In the genomic region with DNA sequence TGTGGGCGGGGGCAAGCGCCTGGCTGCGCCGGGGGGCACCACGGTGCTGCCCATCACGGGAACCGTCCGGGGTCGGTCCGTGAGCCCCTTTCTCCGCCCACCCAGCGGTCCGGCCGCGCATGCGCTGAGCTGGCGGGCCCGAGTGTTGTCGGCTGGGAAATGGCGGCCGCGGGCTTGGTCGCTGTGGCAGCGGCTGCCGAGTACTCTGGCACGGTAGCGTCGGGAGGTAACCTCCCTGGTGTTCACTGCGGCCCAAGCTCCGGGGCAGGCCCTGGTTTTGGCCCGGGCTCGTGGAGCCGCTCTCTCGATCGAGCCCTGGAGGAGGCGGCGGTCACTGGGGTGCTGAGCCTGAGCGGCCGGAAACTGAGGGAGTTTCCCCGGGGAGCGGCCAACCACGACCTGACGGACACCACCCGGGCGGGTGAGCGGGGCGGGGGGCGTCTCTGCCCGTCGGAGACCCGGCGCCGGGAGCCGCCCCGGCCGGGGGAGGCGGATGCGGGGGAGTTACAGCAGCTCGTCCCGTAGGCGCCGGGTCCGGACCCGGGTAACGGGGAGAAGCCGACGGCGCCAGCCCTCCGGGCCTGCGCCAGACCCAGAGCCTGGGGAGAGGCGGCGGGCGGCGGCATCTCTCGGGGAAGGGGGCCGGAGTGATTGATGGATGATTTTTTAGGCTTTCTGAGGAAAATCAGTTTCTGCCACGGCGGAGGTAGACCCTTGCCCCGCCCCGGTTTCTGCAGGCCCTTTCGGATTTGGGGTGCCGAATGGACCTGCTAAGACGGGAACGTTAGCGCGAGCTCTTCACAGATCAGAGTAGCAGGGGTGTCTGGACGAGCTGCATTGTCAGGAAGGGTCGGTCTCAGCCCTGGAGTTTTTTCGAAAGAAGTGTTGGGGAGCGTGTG, we compare ENCODE assay signal across 8 cellular contexts. TPM values are rescaled to one million over a fixed set of nuclear protein-coding genes. Genes with fewer than 3 reads are reported as not detected.
DNase-seq lines count a peak whose midpoint lies in the region; ATAC-seq and TF ChIP-seq lines count a peak whose summit lies in the region.

A gene (plus strand): TSS at position 135 of the 899 bp plus-strand sequence. CDS start 25 bp downstream, at position 160.

- no peaks in the 10 kb centered on the region for H3K36me3 ChIP-seq in hepatocyte (replicated peaks; ENCODE audit: insufficient read depth, low read depth)
- H3K36me3 ChIP-seq in aorta (ENCODE audit: control insufficient read depth in 1 of 2, insufficient read depth in 2 of 2, low read length in 1 of 2): no peaks in the 10 kb centered on the region

- peaks cover 51% of the 10 kb centered on the region for H3K79me2 ChIP-seq in hepatocyte

- DNase-seq in NCI-H1930 (lab: John Stamatoyannopoulos, UW) (peak; percentile 64 to 70), T1000 (lab: John Stamatoyannopoulos, UW) (peak; percentile 62), astrocyte of the cerebellum (ENCODE audit: low read depth) (peak; percentile 55), hepatocyte (ENCODE audit: low spot score) (peak; percentile 91), renal cortical epithelial cell (ENCODE audit: low read depth) (peak; percentile 27), aorta (peak; percentile 89 to 95)

- intact Hi-C loops in aorta (cut with DNase I): loop anchor here in 1 of 2 donors (5.0 kb wide), 1 partner anchor 39 kb away; no protein-coding TSS in a partner anchor

- peak; percentile 79 for ATAC-seq in GM18505 (IDR thresholded peaks at IDR 0.05; ENCODE audit: unreplicated experiment)
- peak; percentile 70 for ATAC-seq in HG02870 (IDR thresholded peaks at IDR 0.05; ENCODE audit: unreplicated experiment)
- peak; percentile 94 for ATAC-seq in aorta (ENCODE audit: low FRiP score)

- peaks cover 13% of the 10 kb centered on the region for H4K20me1 ChIP-seq in hepatocyte (ENCODE audit: insufficient read depth, poor library complexity, severe bottlenecking)

- H3K9me3 ChIP-seq in hepatocyte (ENCODE audit: low read depth) (no peaks in the 10 kb centered on the region), aorta (ENCODE audit: control insufficient read depth, low read length) (no peaks in the 10 kb centered on the region)

- no peak for TF ChIP-seq CTCF in astrocyte of the cerebellum (IDR thresholded peaks at IDR 0.05; ENCODE audit: low read depth, low read length, missing control alignments)
- no peak for TF ChIP-seq CTCF in hepatocyte (IDR thresholded peaks at IDR 0.05; ENCODE audit: poor library complexity)

- 1% methylated on average over 64 of the region's 90 CpGs for WGBS in hepatocyte (ENCODE audit: low lambda C conversion rate, missing lambda C conversion rate)
- 0 to 1% methylated on average over 69 to 90 of the region's 90 CpGs for WGBS in aorta, 2 donors

- peak within 1 kb of the TSS; percentile 91 for H3K4me3 ChIP-seq in astrocyte of the cerebellum (ENCODE audit: low read depth, low read length)
- peak within 1 kb of the TSS; percentile 89 for H3K4me3 ChIP-seq in hepatocyte
- H3K4me3 ChIP-seq in aorta (ENCODE audit: low read length in 2 of 2): peak within 1 kb of the TSS; percentile 77 to 87

- TF ChIP-seq POLR2A in GM18505 (IDR thresholded peaks at IDR 0.05; ENCODE audit: borderline replicate concordance, extremely low read depth, insufficient read depth, insufficient read length): peak; percentile 96

- in situ Hi-C loops in astrocyte of the cerebellum (cut with HindIII; ENCODE audit: low sequenced_read_pairs): no loop called here

- H3K4me1 ChIP-seq in hepatocyte (ENCODE audit: insufficient read depth) (peaks cover 8% of the 10 kb centered on the region), aorta (ENCODE audit: control insufficient read depth in 1 of 2, insufficient read depth in 2 of 2, low read length in 2 of 2) (peaks cover 0 to 5% of the 10 kb centered on the region in 2 donors)

- H3K27ac ChIP-seq in hepatocyte: peak within 1 kb of the TSS; percentile 99
- peak within 1 kb of the TSS; percentile 29 to 97 for H3K27ac ChIP-seq in aorta (ENCODE audit: low read depth in 1 of 2, low read length in 2 of 2)

- H3K4me2 ChIP-seq in hepatocyte: peak within 1 kb of the TSS; percentile 75

- H3K27me3 ChIP-seq in hepatocyte: no peaks in the 10 kb centered on the region
- H3K27me3 ChIP-seq in aorta (ENCODE audit: control insufficient read depth in 1 of 2, insufficient read depth in 2 of 2, low read length in 1 of 2): no peaks in the 10 kb centered on the region

- H2AFZ ChIP-seq in hepatocyte: peak within 1 kb of the TSS; percentile 75

- no peaks in the 10 kb centered on the region for H3K9me2 ChIP-seq in hepatocyte (replicated peaks; ENCODE audit: insufficient read depth)

RNA-seq across cellular contexts. Expression of the gene that starts here (rescaled TPM):
- total RNA-seq in hepatocyte (38.5 and 43.9 TPM in 2 replicates), renal cortical epithelial cell (21.7 and 72.8 TPM in 2 replicates), aorta (100 to 1,000 TPM in 1 of 2 donors, 10 to 100 TPM in 1; 76.1 to 104 TPM)
- polyA plus RNA-seq in hepatocyte (18.0 and 22.5 TPM in 2 replicates), aorta (10 to 100 TPM; 15.4 to 18.2 TPM)

Comparison
In these comparisons a context has a peak if more than half of its experiments do, and no peak if none do; other contexts are left out.
1. Peak in every context shown above with its lines: DNase-seq, ATAC-seq, H3K4me3 ChIP-seq and H3K27ac ChIP-seq.
2. DNase-seq: peak in every context shown above with its lines; median percentile 92 in aorta; 91 in hepatocyte; 67 in NCI-H1930; 62 in T1000; 55 in astrocyte of the cerebellum; 27 in renal cortical epithelial cell.